ENCODE assay signal across 18 cellular contexts in genomic region chr10:57506414-57507094, GRCh38.
"Had no signal": no experiment of that assay in that cellular context is flagged by ENCODE, and none has a peak within 500 bp of the region (broad histone marks: within the 10 kb centered on the region; RNA-seq: fewer than 3 reads in every experiment).

No MANE protein-coding gene starts in this region.

- H3K27ac ChIP-seq: dorsolateral prefrontal cortex, left lung, neutrophil, testis, tibial nerve had no signal

- H3K36me3 ChIP-seq: left lung, neutrophil, tibial nerve had no signal

- H3K27me3 Mint-ChIP-seq: central memory CD8-positive, alpha-beta T cell; naive B cell; stimulated activated naive B cell treated with anti-CD40 and anti-IgM and Interleukin-4, amounts not matched to agents 10 μg/mL and 1 μg/mL and 100 μg/mL, for 72 hours; stimulated activated naive CD8-positive, alpha-beta T cell treated with anti-CD3 and anti-CD28 coated beads, Interleukin-15, amount 100 ng/mL, for 72 hours had no signal

- H3K36me3 Mint-ChIP-seq: naive B cell; stimulated activated naive B cell treated with anti-CD40 and anti-IgM and Interleukin-4, amounts not matched to agents 10 μg/mL and 1 μg/mL and 100 μg/mL, for 72 hours had no signal

- H3K4me3 ChIP-seq: dorsolateral prefrontal cortex, left lung, smooth muscle cell, testis, tibial nerve had no signal

- H3K9me3 ChIP-seq: neutrophil, testis had no signal

- ATAC-seq: esophagus mucosa, left lung had no signal

- H3K4me1 Mint-ChIP-seq: central memory CD8-positive, alpha-beta T cell; naive B cell; nephron progenitor cell; stimulated activated naive B cell treated with anti-CD40 and anti-IgM and Interleukin-4, amounts not matched to agents 10 μg/mL and 1 μg/mL and 100 μg/mL, for 72 hours; stimulated activated naive CD8-positive, alpha-beta T cell treated with anti-CD3 and anti-CD28 coated beads, Interleukin-15, amount 100 ng/mL, for 72 hours had no signal

- H3K27ac Mint-ChIP-seq: naive B cell; nephron progenitor cell; stimulated activated naive B cell treated with anti-CD40 and anti-IgM and Interleukin-4, amounts not matched to agents 10 μg/mL and 1 μg/mL and 100 μg/mL, for 72 hours; stimulated activated naive CD8-positive, alpha-beta T cell treated with anti-CD3 and anti-CD28 coated beads, Interleukin-15, amount 100 ng/mL, for 72 hours had no signal

- H3K27me3 ChIP-seq: dorsolateral prefrontal cortex, left lung, neutrophil, testis, tibial nerve had no signal

- DNase-seq: cortex of kidney; dorsolateral prefrontal cortex; effector memory CD4-positive, alpha-beta T cell; islet precursor cell; mesendoderm; naive B cell; nephron progenitor cell; stimulated activated CD4-positive, alpha-beta T cell treated with anti-CD3 and anti-CD28 coated beads, Interleukin-4, amount 100 ng/mL, for 1 hour; stimulated activated CD8-positive, alpha-beta memory T cell treated with anti-CD3 and anti-CD28 coated beads, Interleukin-4, amount 100 ng/mL, for 48 hours; stimulated activated naive B cell treated with anti-CD40 and anti-IgM and Interleukin-4, amounts not matched to agents 10 μg/mL and 1 μg/mL and 100 μg/mL, for 72 hours; stimulated activated naive CD8-positive, alpha-beta T cell treated with anti-CD3 and anti-CD28 coated beads, Interleukin-15, amount 100 ng/mL, for 72 hours; testis had no signal

- H3K4me1 ChIP-seq: left lung, testis, tibial nerve had no signal

- H3K4me3 Mint-ChIP-seq: central memory CD8-positive, alpha-beta T cell; naive B cell; nephron progenitor cell; stimulated activated naive B cell treated with anti-CD40 and anti-IgM and Interleukin-4, amounts not matched to agents 10 μg/mL and 1 μg/mL and 100 μg/mL, for 72 hours; stimulated activated naive CD8-positive, alpha-beta T cell treated with anti-CD3 and anti-CD28 coated beads, Interleukin-15, amount 100 ng/mL, for 72 hours had no signal
